In the genomic region with DNA sequence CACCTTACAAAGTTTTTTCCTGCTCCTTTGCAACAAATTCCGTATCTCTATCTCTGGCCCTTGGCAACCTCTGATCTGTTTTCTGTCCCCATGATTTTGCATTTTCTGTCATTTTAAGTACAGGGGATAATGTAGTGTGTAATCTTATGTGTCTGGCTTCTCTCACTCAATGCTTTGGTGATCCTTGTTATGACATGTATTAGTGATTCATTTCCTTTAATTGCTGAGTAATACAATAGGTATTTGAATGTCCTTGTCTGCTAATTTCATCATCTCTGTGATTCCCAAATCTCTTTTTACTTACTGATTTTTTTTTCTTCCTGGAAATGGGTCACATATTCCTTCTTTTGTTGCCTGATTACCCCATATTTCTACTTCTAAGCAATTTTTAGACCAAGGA, we compare ENCODE assay signal across 7 cellular contexts.
A peak's percentile ranks its signal among the peaks of the same experiment; 100 is the strongest.
DNase-seq lines count a peak whose midpoint lies in the region; TF ChIP-seq lines count a peak whose summit lies in the region.
"Not testable (repeated sequence)": the region's sequence is repeated elsewhere in the genome, so short reads cannot be mapped to it uniquely, and the experiment has no call there.

No MANE protein-coding gene starts in this region.

- peaks cover 16% of the 10 kb centered on the region; the same call in 1 of the 2 replicates for H3K4me1 Mint-ChIP-seq in HFFc6 (ENCODE audit: low read depth)

- not testable (repeated sequence) for H3K36me3 Mint-ChIP-seq in HFFc6 (ENCODE audit: low read depth)

- H3K4me1 ChIP-seq in mesodermal cell (ENCODE audit: control insufficient read depth, insufficient read depth, low read length, poor library complexity, severe bottlenecking): not testable (repeated sequence)

- not testable (repeated sequence) for H3K27me3 ChIP-seq in brain microvascular endothelial cell (replicated peaks)

- DNase-seq in Caki2 (ENCODE audit: low read depth): peak; percentile 25
- DNase-seq in HFFc6: peak; percentile 35
- peak; percentile 54 for DNase-seq in RKO (ENCODE audit: low spot score)
- peak; percentile 24 for DNase-seq in brain microvascular endothelial cell
- DNase-seq in epithelial cell of esophagus (ENCODE audit: low read depth): peak; percentile 79
- peak; percentile 37 to 60 for DNase-seq in foreskin fibroblast

- H3K27me3 Mint-ChIP-seq in HFFc6 (ENCODE audit: insufficient read depth): not testable (repeated sequence)

- peak overlapping the region; percentile 17; the same call in 1 of the 2 replicates for H3K27ac Mint-ChIP-seq in HFFc6

- WGBS in mesodermal cell (ENCODE audit: insufficient coverage in 2 of 2), 2 experiments: 100% methylated on average over 1 of the region's 1 CpG; no CpG with 5 or more reads in 1 of the 2 experiments

- H3K9me3 ChIP-seq in mesodermal cell (ENCODE audit: control insufficient read depth, low read length): not testable (repeated sequence)

- H3K27ac ChIP-seq in brain microvascular endothelial cell (peak overlapping the region; percentile 50), mesodermal cell (ENCODE audit: low read depth, low read length, severe bottlenecking) (peak overlapping the region; percentile 94)

- not testable (repeated sequence) for TF ChIP-seq CTCF in HFFc6 (IDR thresholded peaks at IDR 0.05); brain microvascular endothelial cell (IDR thresholded peaks at IDR 0.05; ENCODE audit: low read depth, low read length, missing control alignments); epithelial cell of esophagus (IDR thresholded peaks at IDR 0.05; ENCODE audit: insufficient read depth, low read depth, low read length, missing control alignments); foreskin fibroblast (IDR thresholded peaks at IDR 0.05; ENCODE audit: low read depth, low read length)

- not testable (repeated sequence) for H3K36me3 ChIP-seq in brain microvascular endothelial cell (replicated peaks); mesodermal cell (ENCODE audit: control insufficient read depth, insufficient read depth, low read length)

- H3K4me3 Mint-ChIP-seq in HFFc6: not testable (repeated sequence)

- in situ Hi-C loops in Caki2 (cut with HindIII; ENCODE audit: low pct_unique_long_range_greater_than_20kb, low sequenced_read_pairs); brain microvascular endothelial cell (cut with HindIII; ENCODE audit: low pct_ligation_motif_present, low sequenced_read_pairs): not testable (repeated sequence)

- not testable (repeated sequence) for H3K9me3 Mint-ChIP-seq in HFFc6

- not testable (repeated sequence) for H3K4me3 ChIP-seq in brain microvascular endothelial cell (ENCODE audit: low read depth, low read length); epithelial cell of esophagus (ENCODE audit: low read length); foreskin fibroblast (ENCODE audit: low read depth in 1 of 2, low read length in 2 of 2); mesodermal cell (ENCODE audit: extremely low read depth, insufficient read depth, low read length, poor library complexity, severe bottlenecking)

Comparison
In these comparisons a context has a peak if more than half of its experiments do, and no peak if none do; other contexts are left out.
1. DNase-seq: peak in every context shown above with its lines; median percentile 79 in epithelial cell of esophagus; 54 in RKO; 48 in foreskin fibroblast; 35 in HFFc6; 25 in Caki2; 24 in brain microvascular endothelial cell.